ENCODE assay signal across 1 cellular context in genomic region chrX:9897761-9898161, GRCh38.
TF ChIP-seq lines count a peak whose summit lies in the region.

No MANE protein-coding gene starts in this region.

TF ChIP-seq in IMR-90, 13 proteins besides CTCF, POLR2A, EP300 and RAD21 (continued from another document):
- no peak for TF ChIP-seq ELK1 (IDR thresholded peaks at IDR 0.05; ENCODE audit: borderline replicate concordance, low read depth, low read length)
- TF ChIP-seq CHD1 (IDR thresholded peaks at IDR 0.05; ENCODE audit: low read depth, low read length), result no peak
- peak; percentile 67 for TF ChIP-seq CEBPB (IDR thresholded peaks at IDR 0.05; ENCODE audit: low read depth, low read length)
- TF ChIP-seq USF2 (IDR thresholded peaks at IDR 0.05; ENCODE audit: low read depth, low read length), result no peak
- TF ChIP-seq FOS (IDR thresholded peaks at IDR 0.05; ENCODE audit: low read depth, low read length), result peak; percentile 62; the same call in 1 of the 2 replicates
- TF ChIP-seq MAZ (IDR thresholded peaks at IDR 0.05; ENCODE audit: borderline replicate concordance, low read depth, low read length), result no peak
- peak; percentile 42; the same call in 1 of the 2 replicates for TF ChIP-seq NFE2L2 (IDR thresholded peaks at IDR 0.05; ENCODE audit: low read depth, low read length)
- peak; percentile 66 for TF ChIP-seq RCOR1 (IDR thresholded peaks at IDR 0.05; ENCODE audit: insufficient replicate concordance, low read length)
- no peak for TF ChIP-seq MAFK (IDR thresholded peaks at IDR 0.05; ENCODE audit: low read depth, low read length)
- TF ChIP-seq SMC3 (IDR thresholded peaks at IDR 0.05; ENCODE audit: low read depth, low read length), result no peak
- TF ChIP-seq RFX5 (IDR thresholded peaks at IDR 0.05; ENCODE audit: low read depth, low read length), result no peak
